Comparison of ENCODE assay signal across 7 cellular contexts in genomic region chr11:76860539-76861475, GRCh38. TPM values are rescaled to one million over a fixed set of nuclear protein-coding genes. Genes with fewer than 3 reads are reported as not detected.
A peak's percentile ranks its signal among the peaks of the same experiment; 100 is the strongest.
DNase-seq lines count a peak whose midpoint lies in the region; ATAC-seq and TF ChIP-seq lines count a peak whose summit lies in the region.

Gene ACER3, plus strand, starts transcription at chr11:76860918. Its CDS starts 59 bp downstream, at chr11:76860977.

- ATAC-seq in GM18502 (IDR thresholded peaks at IDR 0.05; ENCODE audit: poor library complexity, unreplicated experiment) (peak; percentile 97), HG02884 (IDR thresholded peaks at IDR 0.05; ENCODE audit: unreplicated experiment) (peak; percentile 94)

- H3K4me3 ChIP-seq in retinal pigment epithelial cell (ENCODE audit: low read length): peak within 1 kb of the TSS; percentile 74

- DNase-seq in NCI-H1694 (lab: John Stamatoyannopoulos, UW) (peak; percentile 4), anterior cingulate cortex (lab: John Stamatoyannopoulos, UW) (peak in 56 of 58 donors; percentile 11 to 91 (median 78)), hepatic stellate cell (ENCODE audit: low spot score) (peak; percentile 89), retinal pigment epithelial cell (ENCODE audit: low read depth) (peak; percentile 52)

- intact Hi-C loops in T-helper 2 cell treated with Interferon-gamma antibody and Interleukin-4, amounts not matched to agents 100 ng/mL and 5 ng/mL, for 36 hours (cut with micrococcal nuclease): loop anchor here (1.0 to 5.0 kb wide), 3 partner anchors 50 to 624 kb away; no protein-coding TSS in a partner anchor

- peak; percentile 46 for TF ChIP-seq CTCF in retinal pigment epithelial cell (conservative IDR thresholded peaks at IDR 0.05; ENCODE audit: low read depth, low read length)

RNA-seq across cellular contexts. Expression of gene ACER3, which starts in this region (rescaled TPM):
- 17.5 and 18.1 TPM in 2 replicates for total RNA-seq in T-helper 2 cell treated with Interferon-gamma antibody and Interleukin-4, amounts not matched to agents 100 ng/mL and 5 ng/mL, for 36 hours

Comparison
In these comparisons a context has a peak if more than half of its experiments do, and no peak if none do; other contexts are left out.
1. Peak in every context shown above with its lines: DNase-seq, ATAC-seq and H3K4me3 ChIP-seq.
2. DNase-seq: peak in every context shown above with its lines; median percentile 89 in hepatic stellate cell; 78 in anterior cingulate cortex; 52 in retinal pigment epithelial cell; 4 in NCI-H1694.